ENCODE assay signal across 22 cellular contexts in genomic region chr17:36074365-36074764, GRCh38. TPM values are rescaled to one million over a fixed set of nuclear protein-coding genes. Genes with fewer than 3 reads are reported as not detected.
A peak's percentile ranks its signal among the peaks of the same experiment; 100 is the strongest.
DNase-seq lines count a peak whose midpoint lies in the region; ATAC-seq, FAIRE-seq and TF ChIP-seq lines count a peak whose summit lies in the region.
"Had no signal": no experiment of that assay in that cellular context is flagged by ENCODE, and none has a peak within 500 bp of the region (broad histone marks: within the 10 kb centered on the region; RNA-seq: fewer than 3 reads in every experiment).

No MANE protein-coding gene starts in this region.

- no peaks in the 10 kb centered on the region for H3K36me3 ChIP-seq in bronchial epithelial cell (ENCODE audit: control insufficient read depth, insufficient read depth, low read length)
- H3K36me3 ChIP-seq: BE2C had no signal

- no peak for TF ChIP-seq CTCF in bronchial epithelial cell (IDR thresholded peaks at IDR 0.05; ENCODE audit: insufficient read depth, low read length, severe bottlenecking)

- intact Hi-C loops in activated CD4-positive, alpha-beta T cell treated with anti-CD3 and anti-CD28 coated beads, Interleukin-2, amount 10 ng/mL, durations not matched to agents 24 days and 14 days (cut with micrococcal nuclease) = loop anchor here (1.0 to 10.0 kb wide), 4 partner anchors 8 to 180 kb away; partner anchors contain the start of gene CCL3

- H3K4me3 Mint-ChIP-seq in activated CD4-positive, alpha-beta T cell treated with anti-CD3 and anti-CD28 coated beads, Interleukin-2, amount 10 ng/mL, durations not matched to agents 24 days and 14 days = no peak overlapping the region
- H3K4me3 Mint-ChIP-seq in activated naive CD8-positive, alpha-beta T cell treated with anti-CD3 and anti-CD28 coated beads, Interleukin-2, amount 50 U/mL, for 24 hours = no peak overlapping the region
- H3K4me3 Mint-ChIP-seq in activated naive CD8-positive, alpha-beta T cell treated with anti-CD3 and anti-CD28 coated beads for 36 hours = no peak overlapping the region
- H3K4me3 Mint-ChIP-seq in stimulated activated naive CD8-positive, alpha-beta T cell treated with anti-CD3 and anti-CD28 coated beads, Interleukin-15, amount 100 ng/mL, for 72 hours = no peak overlapping the region
- H3K4me3 Mint-ChIP-seq: CD4-positive, alpha-beta T cell had no signal

- H3K27me3 Mint-ChIP-seq in activated CD4-positive, alpha-beta T cell treated with anti-CD3 and anti-CD28 coated beads, Interleukin-2, amount 10 ng/mL, durations not matched to agents 24 days and 14 days = peaks cover 17% of the 10 kb centered on the region
- peaks cover 7% of the 10 kb centered on the region for H3K27me3 Mint-ChIP-seq in activated naive CD8-positive, alpha-beta T cell treated with anti-CD3 and anti-CD28 coated beads, Interleukin-2, amount 50 U/mL, for 24 hours
- H3K27me3 Mint-ChIP-seq in activated naive CD8-positive, alpha-beta T cell treated with anti-CD3 and anti-CD28 coated beads for 36 hours = peaks cover 4% of the 10 kb centered on the region
- H3K27me3 Mint-ChIP-seq in stimulated activated naive CD8-positive, alpha-beta T cell treated with anti-CD3 and anti-CD28 coated beads, Interleukin-15, amount 100 ng/mL, for 72 hours = peaks cover 37% of the 10 kb centered on the region
- H3K27me3 Mint-ChIP-seq: CD4-positive, alpha-beta T cell had no signal

- peaks cover 12% of the 10 kb centered on the region for H3K4me1 Mint-ChIP-seq in activated CD4-positive, alpha-beta T cell treated with anti-CD3 and anti-CD28 coated beads, Interleukin-2, amount 10 ng/mL, durations not matched to agents 24 days and 14 days
- peaks cover 54% of the 10 kb centered on the region for H3K4me1 Mint-ChIP-seq in activated naive CD8-positive, alpha-beta T cell treated with anti-CD3 and anti-CD28 coated beads, Interleukin-2, amount 50 U/mL, for 24 hours
- peaks cover 32% of the 10 kb centered on the region for H3K4me1 Mint-ChIP-seq in activated naive CD8-positive, alpha-beta T cell treated with anti-CD3 and anti-CD28 coated beads for 36 hours
- peaks cover 25% of the 10 kb centered on the region for H3K4me1 Mint-ChIP-seq in stimulated activated naive CD8-positive, alpha-beta T cell treated with anti-CD3 and anti-CD28 coated beads, Interleukin-15, amount 100 ng/mL, for 72 hours

- H3K4me3 ChIP-seq in bronchial epithelial cell (ENCODE audit: low read depth, low read length) = no peak overlapping the region
- H3K4me3 ChIP-seq: K562 had no signal

- no peaks in the 10 kb centered on the region for H3K36me3 Mint-ChIP-seq in activated CD4-positive, alpha-beta T cell treated with anti-CD3 and anti-CD28 coated beads, Interleukin-2, amount 10 ng/mL, durations not matched to agents 24 days and 14 days (ENCODE audit: low read depth)
- no peaks in the 10 kb centered on the region for H3K36me3 Mint-ChIP-seq in activated naive CD8-positive, alpha-beta T cell treated with anti-CD3 and anti-CD28 coated beads, Interleukin-2, amount 50 U/mL, for 24 hours (ENCODE audit: low read depth)
- no peaks in the 10 kb centered on the region for H3K36me3 Mint-ChIP-seq in activated naive CD8-positive, alpha-beta T cell treated with anti-CD3 and anti-CD28 coated beads for 36 hours

- peaks cover 1% of the 10 kb centered on the region for H3K27me3 ChIP-seq in bronchial epithelial cell (ENCODE audit: control insufficient read depth, insufficient read depth, low read length)

- no peak for DNase-seq in activated CD4-positive, alpha-beta T cell treated with anti-CD3 and anti-CD28 coated beads, Interleukin-2, amount 10 ng/mL, durations not matched to agents 24 days and 14 days
- no peak for DNase-seq in activated CD4-positive, alpha-beta T cell treated with anti-CD3 and anti-CD28 coated beads for 1 hour
- no peak for DNase-seq in activated naive CD8-positive, alpha-beta T cell treated with anti-CD3 and anti-CD28 coated beads, Interleukin-2, amount 50 U/mL, for 24 hours
- no peak for DNase-seq in activated naive CD8-positive, alpha-beta T cell treated with anti-CD3 and anti-CD28 coated beads for 36 hours
- DNase-seq in bronchial epithelial cell (ENCODE audit: low read depth) (peak; percentile 9), kidney tubule cell (ENCODE audit: low spot score) (no peak), islet precursor cell (no peak)
- DNase-seq in stimulated activated naive CD8-positive, alpha-beta T cell treated with anti-CD3 and anti-CD28 coated beads, Interleukin-15, amount 100 ng/mL, for 72 hours = no peak
- DNase-seq: 8988T; BE2C; Calu3; CD4-positive, alpha-beta T cell; DMS53; GOT3; MV-4-11; NCI-H1417 treated with DMSO at 0.1 percent for 48 hours; NCI-H1930; NCI-H2171; NCI-H748 treated with DMSO at 0.1 percent for 48 hours; PC-3 had no signal

- H3K9me3 Mint-ChIP-seq in activated CD4-positive, alpha-beta T cell treated with anti-CD3 and anti-CD28 coated beads, Interleukin-2, amount 10 ng/mL, durations not matched to agents 24 days and 14 days = no peaks in the 10 kb centered on the region
- peaks cover 12% of the 10 kb centered on the region for H3K9me3 Mint-ChIP-seq in activated naive CD8-positive, alpha-beta T cell treated with anti-CD3 and anti-CD28 coated beads, Interleukin-2, amount 50 U/mL, for 24 hours
- H3K9me3 Mint-ChIP-seq in activated naive CD8-positive, alpha-beta T cell treated with anti-CD3 and anti-CD28 coated beads for 36 hours = no peaks in the 10 kb centered on the region
- peaks cover 7 to 8% of the 10 kb centered on the region in 2 donors for H3K9me3 Mint-ChIP-seq in stimulated activated naive CD8-positive, alpha-beta T cell treated with anti-CD3 and anti-CD28 coated beads, Interleukin-15, amount 100 ng/mL, for 72 hours
- H3K9me3 Mint-ChIP-seq: CD4-positive, alpha-beta T cell had no signal

- peak overlapping the region; percentile 18 for H3K27ac Mint-ChIP-seq in activated CD4-positive, alpha-beta T cell treated with anti-CD3 and anti-CD28 coated beads, Interleukin-2, amount 10 ng/mL, durations not matched to agents 24 days and 14 days
- peak overlapping the region; percentile 28 for H3K27ac Mint-ChIP-seq in activated naive CD8-positive, alpha-beta T cell treated with anti-CD3 and anti-CD28 coated beads, Interleukin-2, amount 50 U/mL, for 24 hours
- no peak overlapping the region for H3K27ac Mint-ChIP-seq in activated naive CD8-positive, alpha-beta T cell treated with anti-CD3 and anti-CD28 coated beads for 36 hours
- no peak overlapping the region for H3K27ac Mint-ChIP-seq in stimulated activated naive CD8-positive, alpha-beta T cell treated with anti-CD3 and anti-CD28 coated beads, Interleukin-15, amount 100 ng/mL, for 72 hours
- H3K27ac Mint-ChIP-seq: CD4-positive, alpha-beta T cell had no signal

- ATAC-seq in activated naive CD8-positive, alpha-beta T cell treated with anti-CD3 and anti-CD28 coated beads, Interleukin-2, amount 50 U/mL, for 24 hours = peak; percentile 83
- ATAC-seq in stimulated activated naive CD8-positive, alpha-beta T cell treated with anti-CD3 and anti-CD28 coated beads, Interleukin-15, amount 100 ng/mL, for 72 hours = peak; percentile 93
- ATAC-seq: K562, PC-3 had no signal

- no peak for FAIRE-seq in bronchial epithelial cell (lab: Jason Lieb, UNC)
- FAIRE-seq: K562 had no signal

RNA-seq across cellular contexts. Expression of gene CCL18, which starts 10.3 kb away (rescaled TPM):
- total RNA-seq in activated CD4-positive, alpha-beta T cell treated with anti-CD3 and anti-CD28 coated beads, Interleukin-2, amount 10 ng/mL, durations not matched to agents 24 days and 14 days = not detected in 2 replicates
- total RNA-seq in activated naive CD8-positive, alpha-beta T cell treated with anti-CD3 and anti-CD28 coated beads for 36 hours = not detected
- under 0.01 TPM in 1 of 2 replicates, not detected in the other for total RNA-seq in bronchial epithelial cell
- total RNA-seq: Calu3; CD4-positive, alpha-beta T cell; K562; NCI-H460; PC-3 had no signal

RNA-seq across cellular contexts. Expression of gene CCL3, which starts 15.6 kb away (rescaled TPM):
- total RNA-seq in activated CD4-positive, alpha-beta T cell treated with anti-CD3 and anti-CD28 coated beads, Interleukin-2, amount 10 ng/mL, durations not matched to agents 24 days and 14 days = 403 and 414 TPM in 2 replicates
- total RNA-seq in activated naive CD8-positive, alpha-beta T cell treated with anti-CD3 and anti-CD28 coated beads for 36 hours = 10 to 100 TPM; 51.5 to 52.7 TPM
- not detected in 2 replicates for total RNA-seq in bronchial epithelial cell
- total RNA-seq: Calu3, NCI-H460, PC-3 had no signal

RNA-seq across cellular contexts. Expression of gene CCL4, which starts 29.3 kb away (rescaled TPM):
- 351 and 370 TPM in 2 replicates for total RNA-seq in activated CD4-positive, alpha-beta T cell treated with anti-CD3 and anti-CD28 coated beads, Interleukin-2, amount 10 ng/mL, durations not matched to agents 24 days and 14 days
- total RNA-seq in activated naive CD8-positive, alpha-beta T cell treated with anti-CD3 and anti-CD28 coated beads for 36 hours = 10 to 100 TPM; 43.7 to 49.4 TPM
- total RNA-seq in bronchial epithelial cell = not detected in 2 replicates
- total RNA-seq: Calu3, NCI-H460, PC-3 had no signal

RNA-seq across cellular contexts. Expression of gene CCL23, which starts 56.6 kb away (rescaled TPM):
- total RNA-seq in activated CD4-positive, alpha-beta T cell treated with anti-CD3 and anti-CD28 coated beads, Interleukin-2, amount 10 ng/mL, durations not matched to agents 24 days and 14 days = not detected in 2 replicates
- total RNA-seq in activated naive CD8-positive, alpha-beta T cell treated with anti-CD3 and anti-CD28 coated beads for 36 hours = not detected
- not detected in 2 replicates for total RNA-seq in bronchial epithelial cell
- total RNA-seq: Calu3; CD4-positive, alpha-beta T cell; K562; NCI-H460; PC-3 had no signal

Comparison
In these comparisons a context has a peak if more than half of its experiments do, and no peak if none do; other contexts are left out.
1. H3K27ac Mint-ChIP-seq: peak in activated CD4-positive, alpha-beta T cell treated with anti-CD3 and anti-CD28 coated beads, Interleukin-2, amount 10 ng/mL, durations not matched to agents 24 days and 14 days (single experiment) and activated naive CD8-positive, alpha-beta T cell treated with anti-CD3 and anti-CD28 coated beads, Interleukin-2, amount 50 U/mL, for 24 hours (single experiment); none in activated naive CD8-positive, alpha-beta T cell treated with anti-CD3 and anti-CD28 coated beads for 36 hours (single experiment) and stimulated activated naive CD8-positive, alpha-beta T cell treated with anti-CD3 and anti-CD28 coated beads, Interleukin-15, amount 100 ng/mL, for 72 hours (0 of 2).
2. RNA of gene CCL3, which starts 15.6 kb away (total RNA-seq): 403 to 414 TPM in activated CD4-positive, alpha-beta T cell treated with anti-CD3 and anti-CD28 coated beads, Interleukin-2, amount 10 ng/mL, durations not matched to agents 24 days and 14 days and 51.5 to 52.7 TPM in activated naive CD8-positive, alpha-beta T cell treated with anti-CD3 and anti-CD28 coated beads for 36 hours; not detected in bronchial epithelial cell; every median in the first group is over 10 times any median in the second.
3. RNA of gene CCL4, which starts 29.3 kb away (total RNA-seq): 351 to 370 TPM in activated CD4-positive, alpha-beta T cell treated with anti-CD3 and anti-CD28 coated beads, Interleukin-2, amount 10 ng/mL, durations not matched to agents 24 days and 14 days and 43.7 to 49.4 TPM in activated naive CD8-positive, alpha-beta T cell treated with anti-CD3 and anti-CD28 coated beads for 36 hours; not detected in bronchial epithelial cell; every median in the first group is over 10 times any median in the second.